In the genomic region with DNA sequence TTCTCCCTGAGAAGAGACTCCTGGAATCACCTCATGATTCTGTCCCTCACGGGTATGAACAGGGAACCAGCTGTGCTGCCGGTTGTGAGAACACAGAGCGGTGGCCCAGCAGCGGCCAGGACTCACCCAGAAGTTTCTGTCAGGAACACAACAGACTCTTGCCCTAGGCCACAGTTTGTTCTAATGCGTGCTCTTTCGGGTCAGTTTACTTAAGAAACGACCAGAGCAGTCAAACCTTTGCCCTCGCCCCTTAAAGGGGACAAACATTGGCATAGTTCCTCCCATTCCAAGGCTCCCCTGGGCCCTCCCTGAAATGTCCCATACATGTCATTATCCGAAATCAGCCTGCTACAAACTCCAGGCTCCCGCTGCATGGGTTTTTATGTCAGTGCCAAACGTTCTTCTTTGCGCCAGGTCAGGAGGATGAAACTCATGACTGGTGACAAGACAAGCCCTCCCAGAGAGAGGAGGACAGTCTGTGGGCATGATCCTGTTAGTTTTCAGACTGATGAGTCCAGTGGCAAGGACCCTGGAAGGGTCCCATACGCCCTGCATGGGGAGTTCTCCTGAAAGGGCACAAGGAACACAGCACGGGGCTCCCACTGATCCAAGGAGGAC, we compare ENCODE assay signal across 24 cellular contexts. TPM values are rescaled to one million over a fixed set of nuclear protein-coding genes. Genes with fewer than 3 reads are reported as not detected.
"Had no signal": no experiment of that assay in that cellular context is flagged by ENCODE, and none has a peak within 500 bp of the region (broad histone marks: within the 10 kb centered on the region; RNA-seq: fewer than 3 reads in every experiment).

No MANE protein-coding gene starts in this region.

- H3K9me3 Mint-ChIP-seq: natural killer cell had no signal

- H3K9me3 ChIP-seq: adrenal gland, ascending aorta, left ventricle myocardium inferior, thyroid gland had no signal

- H2AFZ ChIP-seq: hepatocyte had no signal

- H3K4me3 Mint-ChIP-seq: activated naive CD8-positive, alpha-beta T cell; immature natural killer cell; natural killer cell; WTC11 had no signal

- H3K27ac Mint-ChIP-seq: activated naive CD8-positive, alpha-beta T cell; immature natural killer cell; natural killer cell; WTC11 had no signal

- H3K79me2 ChIP-seq: hepatocyte had no signal

- H3K4me1 Mint-ChIP-seq: immature natural killer cell had no signal

- H3K36me3 ChIP-seq: adrenal gland, ascending aorta, left ventricle myocardium inferior, thyroid gland had no signal

- ATAC-seq: esophagus mucosa, natural killer cell, WTC11 had no signal

- DNase-seq: activated naive CD4-positive, alpha-beta T cell; activated T-cell treated with anti-CD3 and anti-CD28 coated beads, Interleukin-2, amount 50 U/mL, for 1 hour; adrenal gland; cerebellar nuclear complex; effector memory CD4-positive, alpha-beta T cell; glutamatergic neuron; immature natural killer cell; left ventricle myocardium inferior; midbrain; natural killer cell; nucleus accumbens; stimulated activated CD4-positive, alpha-beta T cell treated with anti-CD3 and anti-CD28 coated beads, Interleukin-4, amount 100 ng/mL, for 1 hour; stimulated activated naive CD4-positive, alpha-beta T cell treated with Interleukin-2 at 50 U/mL for 16 hours; T1000; thyroid gland had no signal

- H3K4me2 ChIP-seq: hepatocyte had no signal

- H3K4me3 ChIP-seq: adrenal gland, ascending aorta, hepatocyte, left ventricle myocardium inferior, thyroid gland had no signal

- H3K27ac ChIP-seq: adrenal gland, ascending aorta, hepatocyte, left ventricle myocardium inferior, thyroid gland had no signal

- H3K36me3 Mint-ChIP-seq: natural killer cell, WTC11 had no signal

RNA-seq across cellular contexts. Expression of gene ZIC5, which starts 18.3 kb away (rescaled TPM):
- total RNA-seq: ascending aorta; esophagus mucosa; kidney epithelial cell; left ventricle myocardium inferior; natural killer cell; renal cortical epithelial cell; T-helper 1 cell treated with Interleukin-12 subunit alpha and Interleukin-12 subunit beta and Interleukin-4 antibody, amounts not matched to agents 30 ng/mL and 1 ng/mL, for 36 hours; thyroid gland; ureter had no signal

RNA-seq across cellular contexts. Expression of gene ZIC2, which starts 28.3 kb away (rescaled TPM):
- total RNA-seq: ascending aorta, kidney epithelial cell, left ventricle myocardium inferior, natural killer cell, renal cortical epithelial cell, thyroid gland, ureter had no signal
